ENCODE assay signal across 25 cellular contexts in genomic region chr2:211333377-211333776, GRCh38.
DNase-seq lines count a peak whose midpoint lies in the region; ATAC-seq, FAIRE-seq and TF ChIP-seq lines count a peak whose summit lies in the region.
"Had no signal": no experiment of that assay in that cellular context is flagged by ENCODE, and none has a peak within 500 bp of the region (broad histone marks: within the 10 kb centered on the region; RNA-seq: fewer than 3 reads in every experiment).

No MANE protein-coding gene starts in this region.

- H3K36me3 ChIP-seq in mesenchymal stem cell (ENCODE audit: control insufficient read depth in 1 of 2, insufficient read depth in 2 of 2, low read depth in 1 of 2, low read length in 2 of 2) = no peaks in the 10 kb centered on the region
- H3K36me3 ChIP-seq: HAP-1, Peyer's patch had no signal

- H2BK5ac ChIP-seq in mesenchymal stem cell (ENCODE audit: low read depth, low read length, poor library complexity, severe bottlenecking) = no peak overlapping the region

- H2AFZ ChIP-seq in mesenchymal stem cell (ENCODE audit: low read depth, low read length) = no peak overlapping the region

- no peak overlapping the region for H4K8ac ChIP-seq in mesenchymal stem cell (ENCODE audit: low read length)

- H3K4me3 ChIP-seq in epithelial cell of proximal tubule (ENCODE audit: low read depth, low read length) (no peak overlapping the region), mesenchymal stem cell (ENCODE audit: insufficient read depth in 1 of 2, low read depth in 1 of 2, low read length in 2 of 2) (no peak overlapping the region)
- H3K4me3 ChIP-seq: A549, HAP-1, K562, Peyer's patch had no signal

- no peak overlapping the region for H2BK12ac ChIP-seq in mesenchymal stem cell (ENCODE audit: low read length in 2 of 2)

- DNase-seq in epithelial cell of proximal tubule (ENCODE audit: low read depth) = peak; percentile 82
- DNase-seq in mesenchymal stem cell = no peak
- no peak for DNase-seq in osteocyte (ENCODE audit: extremely low spot score, unreplicated experiment)
- DNase-seq in foreskin melanocyte = no peak
- DNase-seq in urothelium cell line (ENCODE audit: low spot score) = no peak
- DNase-seq: CD8-positive, alpha-beta T cell; DMS153; DND-41; GOT3; HFFc6; NCI-H1105 treated with DMSO at 0.1 percent for 48 hours; NCI-H2029; NCI-H69; OCI-M1; Peyer's patch; SK-N-SH; SW 1271 had no signal

- no peaks in the 10 kb centered on the region for H3K79me1 ChIP-seq in mesenchymal stem cell (replicated peaks; ENCODE audit: low read length, poor library complexity, severe bottlenecking)

- H3K36me3 Mint-ChIP-seq in stimulated activated memory B cell treated with anti-CD40 and anti-IgM and Interleukin-4, amounts not matched to agents 10 μg/mL and 1 μg/mL and 100 μg/mL, for 72 hours = no peaks in the 10 kb centered on the region
- H3K36me3 Mint-ChIP-seq in osteocyte (ENCODE audit: unreplicated experiment) = no peaks in the 10 kb centered on the region
- H3K36me3 Mint-ChIP-seq: CD8-positive, alpha-beta T cell had no signal

- H3K14ac ChIP-seq in mesenchymal stem cell (ENCODE audit: low read length in 2 of 2) = no peak overlapping the region

- H3K9me3 Mint-ChIP-seq in stimulated activated memory B cell treated with anti-CD40 and anti-IgM and Interleukin-4, amounts not matched to agents 10 μg/mL and 1 μg/mL and 100 μg/mL, for 72 hours = no peaks in the 10 kb centered on the region
- no peaks in the 10 kb centered on the region for H3K9me3 Mint-ChIP-seq in osteocyte (ENCODE audit: unreplicated experiment)

- H2AK5ac ChIP-seq in mesenchymal stem cell (ENCODE audit: low read length, severe bottlenecking) = no peak overlapping the region

- no peak for FAIRE-seq in urothelium cell line (lab: Jason Lieb, UNC)
- FAIRE-seq: A549, HTR-8/SVneo, K562 had no signal

- H3K4me3 Mint-ChIP-seq in stimulated activated memory B cell treated with anti-CD40 and anti-IgM and Interleukin-4, amounts not matched to agents 10 μg/mL and 1 μg/mL and 100 μg/mL, for 72 hours = no peak overlapping the region
- no peak overlapping the region for H3K4me3 Mint-ChIP-seq in osteocyte (ENCODE audit: unreplicated experiment)
- H3K4me3 Mint-ChIP-seq: B cell; CD8-positive, alpha-beta T cell; HFFc6 had no signal

- ATAC-seq in GM18868 (IDR thresholded peaks at IDR 0.05; ENCODE audit: unreplicated experiment) = peak; percentile 51
- ATAC-seq in stimulated activated memory B cell treated with anti-CD40 and anti-IgM and Interleukin-4, amounts not matched to agents 10 μg/mL and 1 μg/mL and 100 μg/mL, for 72 hours = no peak
- ATAC-seq: A549; CD8-positive, alpha-beta T cell; K562 had no signal

- H3K9me3 ChIP-seq in mesenchymal stem cell (ENCODE audit: control insufficient read depth, low read length) = no peaks in the 10 kb centered on the region
- H3K9me3 ChIP-seq: A549, HAP-1, Peyer's patch, SK-N-SH had no signal

- H3K4me1 Mint-ChIP-seq in stimulated activated memory B cell treated with anti-CD40 and anti-IgM and Interleukin-4, amounts not matched to agents 10 μg/mL and 1 μg/mL and 100 μg/mL, for 72 hours = no peaks in the 10 kb centered on the region
- peaks cover 1% of the 10 kb centered on the region for H3K4me1 Mint-ChIP-seq in osteocyte (ENCODE audit: unreplicated experiment)
- H3K4me1 Mint-ChIP-seq: B cell had no signal

- no CpG with 5 or more reads among the region's 1 CpG for WGBS in mesenchymal stem cell

- no peak overlapping the region for H4K91ac ChIP-seq in mesenchymal stem cell (ENCODE audit: low read length)

- H3K4ac ChIP-seq in mesenchymal stem cell (ENCODE audit: low read depth in 1 of 2, low read length in 2 of 2) = no peak overlapping the region

- H3K23ac ChIP-seq in mesenchymal stem cell (ENCODE audit: low read length in 2 of 2) = no peak overlapping the region

- H2BK120ac ChIP-seq in mesenchymal stem cell (ENCODE audit: low read depth, low read length) = no peak overlapping the region

- H3K9ac ChIP-seq in mesenchymal stem cell (ENCODE audit: low read length) = no peak overlapping the region
- H3K9ac ChIP-seq: SK-N-SH had no signal

- H3K4me1 ChIP-seq in mesenchymal stem cell (ENCODE audit: control insufficient read depth, insufficient read depth, low read depth, low read length) = no peaks in the 10 kb centered on the region
- H3K4me1 ChIP-seq: A549, Peyer's patch had no signal

- no peak overlapping the region for H2BK15ac ChIP-seq in mesenchymal stem cell (ENCODE audit: low read depth, poor library complexity, severe bottlenecking)

- peak overlapping the region; percentile 88 for H3K27ac ChIP-seq in mesenchymal stem cell (ENCODE audit: low read length, poor library complexity, severe bottlenecking)
- H3K27ac ChIP-seq: A549, C4-2B, Peyer's patch had no signal

- TF ChIP-seq CTCF in epithelial cell of proximal tubule (conservative IDR thresholded peaks at IDR 0.05; ENCODE audit: low read depth, low read length) (no peak), osteocyte (IDR thresholded peaks at IDR 0.05) (no peak)

- H3K27me3 ChIP-seq in mesenchymal stem cell (ENCODE audit: control insufficient read depth in 1 of 2, insufficient read depth in 1 of 2, low read length in 2 of 2) = no peaks in the 10 kb centered on the region
- H3K27me3 ChIP-seq: Peyer's patch had no signal

- no peak overlapping the region for H3K4me2 ChIP-seq in mesenchymal stem cell (ENCODE audit: low read length, poor library complexity, severe bottlenecking)
- H3K4me2 ChIP-seq: A549, SK-N-SH had no signal

- H3K18ac ChIP-seq in mesenchymal stem cell (ENCODE audit: low read depth in 1 of 2, low read length in 2 of 2) = no peak overlapping the region

- no peak overlapping the region for H3K27ac Mint-ChIP-seq in stimulated activated memory B cell treated with anti-CD40 and anti-IgM and Interleukin-4, amounts not matched to agents 10 μg/mL and 1 μg/mL and 100 μg/mL, for 72 hours
- H3K27ac Mint-ChIP-seq in osteocyte (ENCODE audit: unreplicated experiment) = no peak overlapping the region
- H3K27ac Mint-ChIP-seq: B cell; CD8-positive, alpha-beta T cell; HFFc6 had no signal

- no peaks in the 10 kb centered on the region for H3K27me3 Mint-ChIP-seq in stimulated activated memory B cell treated with anti-CD40 and anti-IgM and Interleukin-4, amounts not matched to agents 10 μg/mL and 1 μg/mL and 100 μg/mL, for 72 hours
- H3K27me3 Mint-ChIP-seq in osteocyte (ENCODE audit: unreplicated experiment) = peaks cover 4% of the 10 kb centered on the region
- H3K27me3 Mint-ChIP-seq: B cell had no signal
